27 cellular contexts compared by ENCODE assay signal in the genomic region with DNA sequence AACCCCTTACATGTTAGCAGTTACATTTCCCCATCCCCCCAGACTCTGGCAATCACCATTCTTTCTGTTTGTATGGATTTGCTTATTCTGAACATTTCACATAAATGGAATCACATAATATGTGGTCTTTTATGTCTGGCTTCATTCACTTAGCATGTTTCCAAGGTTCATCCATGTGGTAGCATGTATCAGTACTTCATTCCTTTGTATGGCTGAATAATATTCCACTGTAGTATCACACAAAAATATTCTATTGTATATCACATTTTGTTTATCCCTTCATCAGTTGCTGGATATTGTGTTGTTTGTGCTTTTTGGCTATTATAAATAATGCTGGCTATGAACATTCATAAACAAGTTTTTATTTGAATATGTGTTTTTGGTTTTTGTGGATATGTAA.
"Had no signal": no experiment of that assay in that cellular context is flagged by ENCODE, and none has a peak within 500 bp of the region (broad histone marks: within the 10 kb centered on the region; RNA-seq: fewer than 3 reads in every experiment).

No MANE protein-coding gene starts in this region.

- H3K27ac ChIP-seq: left lung, lower lobe of right lung, ovary, right atrium auricular region, right lobe of liver, stomach, testis, thyroid gland, transverse colon, upper lobe of left lung had no signal

- H3K36me3 ChIP-seq: left lung, lower lobe of right lung, ovary, right atrium auricular region, right lobe of liver, stomach, thyroid gland, transverse colon, upper lobe of left lung had no signal

- H3K27me3 ChIP-seq: left lung, ovary, right atrium auricular region, right lobe of liver, stomach, testis, thyroid gland, transverse colon, upper lobe of left lung had no signal

- H3K27ac Mint-ChIP-seq: mesothelial cell of epicardium; progenitor cell of endocrine pancreas; stimulated activated naive B cell treated with anti-CD40 and anti-IgM and Interleukin-4, amounts not matched to agents 10 μg/mL and 1 μg/mL and 100 μg/mL, for 72 hours had no signal

- ATAC-seq: left colon; left lung; lower lobe of right lung; natural killer cell treated with Interleukin-12 subunit alpha and Interleukin-12 subunit beta and Interleukin-15 and Interleukin-18, amount 100 ng/mL, for 72 hours; right lobe of liver; stimulated activated naive B cell treated with anti-CD40 and anti-IgM and Interleukin-4, amounts not matched to agents 10 μg/mL and 1 μg/mL and 100 μg/mL, for 72 hours; stimulated activated naive CD8-positive, alpha-beta T cell treated with anti-CD3 and anti-CD28 coated beads, Interleukin-15, Interleukin-2, amounts not matched to agents 100 U/mL and 50 U/mL, for 24 hours had no signal

- H3K27me3 Mint-ChIP-seq: naive B cell; natural killer cell treated with Interleukin-12 subunit alpha and Interleukin-12 subunit beta and Interleukin-15 and Interleukin-18, amount 100 ng/mL, for 72 hours; progenitor cell of endocrine pancreas; stimulated activated naive B cell treated with anti-CD40 and anti-IgM and Interleukin-4, amounts not matched to agents 10 μg/mL and 1 μg/mL and 100 μg/mL, for 72 hours had no signal

- H3K9me3 Mint-ChIP-seq: immature natural killer cell; mesothelial cell of epicardium; naive B cell; natural killer cell treated with Interleukin-12 subunit alpha and Interleukin-12 subunit beta and Interleukin-15 and Interleukin-18, amount 100 ng/mL, for 72 hours; stimulated activated naive B cell treated with anti-CD40 and anti-IgM and Interleukin-4, amounts not matched to agents 10 μg/mL and 1 μg/mL and 100 μg/mL, for 72 hours had no signal

- DNase-seq: hypothalamus; immature natural killer cell; kidney; left colon; left lung; lower lobe of right lung; mammary epithelial cell; mesendoderm; naive B cell; ovary; right lobe of liver; stimulated activated CD4-positive, alpha-beta T cell treated with anti-CD3 and anti-CD28 coated beads, Interleukin-1b, Interleukin-23, amount 100 ng/mL, for 48 hours; stimulated activated CD4-positive, alpha-beta T cell treated with anti-CD3 and anti-CD28 coated beads, Interleukin-2, amount 100 ng/mL, for 48 hours; stimulated activated CD4-positive, alpha-beta T cell treated with anti-CD3 and anti-CD28 coated beads, Interleukin-4, amount 100 ng/mL, for 4 hours; stimulated activated CD8-positive, alpha-beta memory T cell treated with anti-CD3 and anti-CD28 coated beads, Interleukin-4, amount 100 ng/mL, for 48 hours; stimulated activated naive B cell treated with anti-CD40 and anti-IgM and Interleukin-4, amounts not matched to agents 10 μg/mL and 1 μg/mL and 100 μg/mL, for 72 hours; stimulated activated naive CD8-positive, alpha-beta T cell treated with anti-CD3 and anti-CD28 coated beads, Interleukin-15, Interleukin-2, amounts not matched to agents 100 U/mL and 50 U/mL, for 24 hours; stomach; testis; thyroid gland; transverse colon; upper lobe of left lung had no signal

- H3K4me1 ChIP-seq: left lung, lower lobe of right lung, right atrium auricular region, right lobe of liver, stomach, testis, thyroid gland had no signal

- H3K4me3 Mint-ChIP-seq: mesothelial cell of epicardium; naive B cell; natural killer cell treated with Interleukin-12 subunit alpha and Interleukin-12 subunit beta and Interleukin-15 and Interleukin-18, amount 100 ng/mL, for 72 hours; stimulated activated naive B cell treated with anti-CD40 and anti-IgM and Interleukin-4, amounts not matched to agents 10 μg/mL and 1 μg/mL and 100 μg/mL, for 72 hours had no signal

- H3K4me3 ChIP-seq: left lung, lower lobe of right lung, ovary, right atrium auricular region, right lobe of liver, smooth muscle cell, stomach, testis, thyroid gland, transverse colon, upper lobe of left lung had no signal

- H3K36me3 Mint-ChIP-seq: immature natural killer cell; mesothelial cell of epicardium; natural killer cell treated with Interleukin-12 subunit alpha and Interleukin-12 subunit beta and Interleukin-15 and Interleukin-18, amount 100 ng/mL, for 72 hours had no signal

- H3K9me3 ChIP-seq: left lung, lower lobe of right lung, ovary, right atrium auricular region, right lobe of liver, stomach, testis, thyroid gland, transverse colon, upper lobe of left lung had no signal
